In genomic region chr2:229273384-229274338, GRCh38 we compare ENCODE assay signal across 7 cellular contexts. TPM values are rescaled to one million over a fixed set of nuclear protein-coding genes. Genes with fewer than 3 reads are reported as not detected.
DNase-seq lines count a peak whose midpoint lies in the region; ATAC-seq and TF ChIP-seq lines count a peak whose summit lies in the region.

No MANE protein-coding gene starts in this region.

- no peak overlapping the region for H3K27ac Mint-ChIP-seq in neural progenitor cell

- H3K27ac ChIP-seq in foreskin keratinocyte (no peak overlapping the region), neural progenitor cell (no peak overlapping the region)

- H3K4me3 Mint-ChIP-seq in neural progenitor cell: peak overlapping the region; percentile 11

- H3F3A ChIP-seq in neural progenitor cell (ENCODE audit: low read depth): peaks cover 8% of the 10 kb centered on the region

- H3K9me3 Mint-ChIP-seq in neural progenitor cell: no peaks in the 10 kb centered on the region

- H3K27me3 ChIP-seq in foreskin keratinocyte (no peaks in the 10 kb centered on the region), neural progenitor cell (peaks cover 44% of the 10 kb centered on the region)

- H3K36me3 ChIP-seq in neural progenitor cell: no peaks in the 10 kb centered on the region

- no peak overlapping the region for H3K9ac ChIP-seq in neural progenitor cell

- no peak overlapping the region for H3K4me2 ChIP-seq in neural progenitor cell

- no peak overlapping the region for H2AFZ ChIP-seq in neural progenitor cell (replicated peaks)

- H3K79me2 ChIP-seq in neural progenitor cell (ENCODE audit: low read depth): no peaks in the 10 kb centered on the region

- peaks cover 3% of the 10 kb centered on the region for H3K4me1 Mint-ChIP-seq in neural progenitor cell

- H4K20me1 ChIP-seq in neural progenitor cell (ENCODE audit: low read depth): no peaks in the 10 kb centered on the region

- TF ChIP-seq CTCF in GM12872 (IDR thresholded peaks at IDR 0.05; ENCODE audit: insufficient read depth, low read depth, low read length): peak; percentile 87
- peak; percentile 92 for TF ChIP-seq CTCF in foreskin keratinocyte (conservative IDR thresholded peaks at IDR 0.05)
- peak; percentile 76 for TF ChIP-seq CTCF in neural progenitor cell (IDR thresholded peaks at IDR 0.05)

- ATAC-seq in HG02610 (IDR thresholded peaks at IDR 0.05; ENCODE audit: unreplicated experiment): peak; percentile 77
- ATAC-seq in foreskin keratinocyte: peak; percentile 86

- H3K4me1 ChIP-seq in foreskin keratinocyte (no peaks in the 10 kb centered on the region), neural progenitor cell (no peaks in the 10 kb centered on the region)

- H3K4me3 ChIP-seq in neural progenitor cell: no peak overlapping the region

- no peaks in the 10 kb centered on the region for H3K9me3 ChIP-seq in neural progenitor cell (ENCODE audit: low read depth)

- H3K36me3 Mint-ChIP-seq in neural progenitor cell: no peaks in the 10 kb centered on the region

- peaks cover 7% of the 10 kb centered on the region for H3K27me3 Mint-ChIP-seq in neural progenitor cell (ENCODE audit: insufficient read depth, low read depth)

- DNase-seq in NCI-H1092 treated with DMSO at 0.1 percent for 48 hours (lab: John Stamatoyannopoulos, UW) (peak; percentile 66), SW 1271 (lab: John Stamatoyannopoulos, UW) (peak; percentile 34 to 68), foreskin keratinocyte (peak; percentile 61 to 81), neural progenitor cell (ENCODE audit: low spot score) (peak; percentile 83), activated gamma-delta T cell (lab: John Stamatoyannopoulos, UW) (no peak)

RNA-seq across cellular contexts. Expression of gene PID1, which starts 2.6 kb away (rescaled TPM):
- 7.7 and 8.6 TPM in 2 replicates for total RNA-seq in foreskin keratinocyte
- polyA plus RNA-seq in foreskin keratinocyte: 5.2 and 5.4 TPM in 2 replicates
- 0.90 and 1.4 TPM in 2 replicates for total RNA-seq in neural progenitor cell (ENCODE audit: low replicate concordance)
